ENCODE assay signal across 8 cellular contexts in genomic region chr19:47130589-47131168, GRCh38. TPM values are rescaled to one million over a fixed set of nuclear protein-coding genes. Genes with fewer than 3 reads are reported as not detected.
A peak's percentile ranks its signal among the peaks of the same experiment; 100 is the strongest.
DNase-seq lines count a peak whose midpoint lies in the region; ATAC-seq lines count a peak whose summit lies in the region.

TSS of gene SAE1 (plus strand) at chr19:47130835. CDS start at chr19:47130931, 96 bp downstream.

- no peaks in the 10 kb centered on the region for H3K9me3 ChIP-seq in CD8-positive, alpha-beta memory T cell (ENCODE audit: low read length)
- no peaks in the 10 kb centered on the region for H3K9me3 ChIP-seq in effector memory CD4-positive, alpha-beta T cell (ENCODE audit: control insufficient read depth, low read length)

- H3K4me3 ChIP-seq in CD8-positive, alpha-beta memory T cell (ENCODE audit: low read length) = peak within 1 kb of the TSS; percentile 97
- H3K4me3 ChIP-seq in effector memory CD4-positive, alpha-beta T cell (ENCODE audit: insufficient read depth, low read depth, low read length, poor library complexity, severe bottlenecking) = peak within 1 kb of the TSS; percentile 96

- POLR2A ChIA-PET in CD8-positive, alpha-beta memory T cell (lab: Charles Lee) = interaction anchor here (0.6 to 2.4 kb wide), 7 partner anchors 17 to 143 kb away, joined by 4 to 15 read pairs (median 6); partner anchors contain the start of gene ZC3H4

- peak; percentile 79 for ATAC-seq in GM19463 (IDR thresholded peaks at IDR 0.05; ENCODE audit: unreplicated experiment)

- no peaks in the 10 kb centered on the region for H3K36me3 ChIP-seq in CD8-positive, alpha-beta memory T cell (ENCODE audit: insufficient read depth, low read length)
- H3K36me3 ChIP-seq in effector memory CD4-positive, alpha-beta T cell (ENCODE audit: control insufficient read depth, insufficient read depth, low read length) = no peaks in the 10 kb centered on the region

- H3K4me1 ChIP-seq in CD8-positive, alpha-beta memory T cell (ENCODE audit: insufficient read depth, low read length) = peaks cover 32% of the 10 kb centered on the region
- H3K4me1 ChIP-seq in effector memory CD4-positive, alpha-beta T cell (ENCODE audit: control insufficient read depth, insufficient read depth, low read length, poor library complexity, severe bottlenecking) = peaks cover 13% of the 10 kb centered on the region

- CTCF ChIA-PET in CD8-positive, alpha-beta memory T cell (lab: Charles Lee) = interaction anchor here (0.8 to 9.0 kb wide), 23 partner anchors 11 to 126 kb away, joined by 3 to 87 read pairs (median 4); partner anchors contain the start of genes CCDC9 and ZC3H4

- H3K4me1 Mint-ChIP-seq in CD8-positive, alpha-beta memory T cell = peaks cover 39 to 56% (median 52%) of the 10 kb centered on the region in 3 donors

- H3K27ac ChIP-seq in CD8-positive, alpha-beta memory T cell (ENCODE audit: low read depth, low read length) = peak within 1 kb of the TSS; percentile 90
- H3K27ac ChIP-seq in effector memory CD4-positive, alpha-beta T cell (ENCODE audit: insufficient read depth, low read length, poor library complexity, severe bottlenecking) = peak within 1 kb of the TSS; percentile 81

- peak within 1 kb of the TSS; percentile 74 to 99 (median 96) for H3K27ac Mint-ChIP-seq in CD8-positive, alpha-beta memory T cell

- H3K9me3 Mint-ChIP-seq in CD8-positive, alpha-beta memory T cell = peaks cover 0 to 3% (median 0%) of the 10 kb centered on the region in 5 donors

- peak; percentile 85 to 94 (median 89) for DNase-seq in CD8-positive, alpha-beta memory T cell
- DNase-seq in HS-5 (ENCODE audit: low read depth) = peak; percentile 97
- DNase-seq in NK-92 (lab: John Stamatoyannopoulos, UW; ENCODE audit: unreplicated experiment) = peak; percentile 42
- DNase-seq in activated CD8-positive, alpha-beta memory T cell treated with anti-CD3 and anti-CD28 coated beads for 24 hours = peak; percentile 96
- DNase-seq in effector memory CD4-positive, alpha-beta T cell = peak; percentile 82 to 87 (median 86)
- peak; percentile 99 for DNase-seq in lung microvascular endothelial cell (ENCODE audit: low read depth in 2 of 2)
- DNase-seq in stimulated activated CD4-positive, alpha-beta T cell treated with anti-CD3 and anti-CD28 coated beads, TNF-alpha, amount 100 ng/mL, for 48 hours (ENCODE audit: low read depth in 3 of 3) = peak; percentile 84 to 100 (median 94)

- H3K36me3 Mint-ChIP-seq in CD8-positive, alpha-beta memory T cell = peaks cover 0 to 25% (median 0%) of the 10 kb centered on the region in 3 donors

- peak within 1 kb of the TSS; percentile 96 to 100 (median 98) for H3K4me3 Mint-ChIP-seq in CD8-positive, alpha-beta memory T cell

- H3K27me3 Mint-ChIP-seq in CD8-positive, alpha-beta memory T cell = peaks cover 0 to 8% of the 10 kb centered on the region in 2 donors

- H3K27me3 ChIP-seq in CD8-positive, alpha-beta memory T cell (ENCODE audit: insufficient read depth, low read length, poor library complexity, severe bottlenecking) = no peaks in the 10 kb centered on the region
- H3K27me3 ChIP-seq in effector memory CD4-positive, alpha-beta T cell (replicated peaks; ENCODE audit: control insufficient read depth, insufficient read depth, low read length, poor library complexity, severe bottlenecking) = no peaks in the 10 kb centered on the region

RNA-seq across cellular contexts. Expression of gene SAE1, which starts in this region (rescaled TPM):
- total RNA-seq in CD8-positive, alpha-beta memory T cell = 100 to 1,000 TPM; 167 to 172 TPM
- polyA plus RNA-seq in CD8-positive, alpha-beta memory T cell = 107 TPM
- 96.8 and 131 TPM in 2 replicates for total RNA-seq in lung microvascular endothelial cell

Comparison
In these comparisons a context has a peak if more than half of its experiments do, and no peak if none do; other contexts are left out.
1. Peak in every context shown above with its lines: DNase-seq, ATAC-seq, H3K4me3 ChIP-seq and H3K27ac ChIP-seq.
2. DNase-seq: peak in every context shown above with its lines; median percentile 99 in lung microvascular endothelial cell; 97 in HS-5; 96 in activated CD8-positive, alpha-beta memory T cell treated with anti-CD3 and anti-CD28 coated beads for 24 hours; 94 in stimulated activated CD4-positive, alpha-beta T cell treated with anti-CD3 and anti-CD28 coated beads, TNF-alpha, amount 100 ng/mL, for 48 hours; 89 in CD8-positive, alpha-beta memory T cell; 86 in effector memory CD4-positive, alpha-beta T cell; 42 in NK-92.